8 cellular contexts compared by ENCODE assay signal in the genomic region with DNA sequence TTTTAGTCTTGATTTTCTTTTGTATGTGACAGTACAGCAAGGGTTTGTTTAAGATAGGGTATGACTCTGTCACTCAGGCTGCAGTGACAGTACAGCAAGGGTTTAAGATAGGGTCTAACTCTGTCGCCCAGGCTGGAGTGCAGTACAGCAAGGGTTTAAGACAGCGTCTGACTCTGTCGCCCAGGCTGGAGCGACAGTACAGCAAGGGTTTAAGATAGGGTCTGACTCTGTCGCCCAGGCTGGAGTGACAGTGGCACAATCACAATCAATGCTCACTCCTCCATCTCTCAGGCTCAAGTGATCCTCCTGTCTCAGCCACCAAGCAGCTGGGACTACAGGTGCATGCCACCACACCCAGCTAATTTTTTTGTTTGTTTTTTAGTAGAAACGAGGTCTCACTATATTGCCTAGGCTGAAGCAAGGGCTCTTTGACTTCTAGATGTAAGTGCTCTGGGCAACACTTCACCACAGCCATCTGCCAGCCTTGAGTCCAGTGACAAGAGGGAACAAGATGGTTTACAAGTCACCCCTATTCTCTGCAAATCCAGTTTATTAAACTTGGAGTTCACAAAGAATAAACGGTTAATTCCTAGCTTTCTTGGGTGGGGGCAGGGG. TPM values are rescaled to one million over a fixed set of nuclear protein-coding genes. Genes with fewer than 3 reads are reported as not detected.
DNase-seq lines count a peak whose midpoint lies in the region; ATAC-seq, FAIRE-seq and TF ChIP-seq lines count a peak whose summit lies in the region.

No MANE protein-coding gene starts in this region.

- no peak for ATAC-seq in HG03521 (IDR thresholded peaks at IDR 0.05; ENCODE audit: unreplicated experiment)

- no peak for TF ChIP-seq EP300 in sigmoid colon (IDR thresholded peaks at IDR 0.05)

- H3K9me3 ChIP-seq in OCI-LY3 (ENCODE audit: insufficient read depth, low read length) (no peaks in the 10 kb centered on the region), sigmoid colon (no peaks in the 10 kb centered on the region)

- no peak for DNase-seq in GM12891 (ENCODE audit: insufficient read length, low spot score)
- DNase-seq in epithelial cell of proximal tubule (ENCODE audit: low read depth) = no peak
- DNase-seq in sigmoid colon = no peak
- DNase-seq in stimulated activated CD4-positive, alpha-beta T cell treated with anti-CD3 and anti-CD28 coated beads, Interleukin-1b, Interleukin-23, amount 100 ng/mL, for 48 hours = no peak
- DNase-seq in GM19238 (ENCODE audit: insufficient read length, low spot score) = no peak
- no peak for DNase-seq in activated CD8-positive, alpha-beta memory T cell treated with anti-CD3 and anti-CD28 coated beads, Interleukin-2, amount 50 U/mL, for 4 hours

- TF ChIP-seq CTCF in OCI-LY3 (IDR thresholded peaks at IDR 0.05; ENCODE audit: low read depth, low read length) (no peak), epithelial cell of proximal tubule (conservative IDR thresholded peaks at IDR 0.05; ENCODE audit: low read depth, low read length) (no peak), sigmoid colon (IDR thresholded peaks at IDR 0.05) (no peak)

- H3K27me3 ChIP-seq in OCI-LY3 (ENCODE audit: low read depth, low read length) (peaks cover 19% of the 10 kb centered on the region), sigmoid colon (peaks cover 8 to 27% (median 10%) of the 10 kb centered on the region in 3 donors)

- TF ChIP-seq POLR2A in GM12891 (IDR thresholded peaks at IDR 0.05; ENCODE audit: low read depth, low read length) = no peak
- no peak for TF ChIP-seq POLR2A in sigmoid colon (IDR thresholded peaks at IDR 0.05)

- no peaks in the 10 kb centered on the region for H3K79me2 ChIP-seq in OCI-LY3 (ENCODE audit: low read length)

- FAIRE-seq in GM12891 (lab: Jason Lieb, UNC) = peak; percentile 92

- H3K36me3 ChIP-seq in OCI-LY3 (replicated peaks; ENCODE audit: low read depth, low read length) (peaks cover 6% of the 10 kb centered on the region), sigmoid colon (no peaks in the 10 kb centered on the region)

- peak overlapping the region; percentile 53 for H3K9ac ChIP-seq in OCI-LY3 (ENCODE audit: low read length)

- H2AFZ ChIP-seq in OCI-LY3 (ENCODE audit: low read depth, low read length) = 0 out of 2 replicates have a peak overlapping the region, but pooled peaks have one; percentile 37

- peak overlapping the region; percentile 99 for H3K4me2 ChIP-seq in OCI-LY3 (ENCODE audit: low read length)

- no peaks in the 10 kb centered on the region for H4K20me1 ChIP-seq in OCI-LY3 (ENCODE audit: insufficient read depth, low read length)

- H3K4me1 ChIP-seq in OCI-LY3 (ENCODE audit: low read length) (peaks cover 8% of the 10 kb centered on the region), sigmoid colon (peaks cover 0 to 25% (median 23%) of the 10 kb centered on the region in 4 donors)

- intact Hi-C loops in sigmoid colon (cut with DNase I) = loop anchor here (1.0 kb wide), 1 partner anchor 36 kb away; no protein-coding TSS in a partner anchor

- H3K27ac ChIP-seq in OCI-LY3 (ENCODE audit: low read length) (0 out of 2 replicates have a peak overlapping the region, but pooled peaks have one; percentile 11), sigmoid colon (peak overlapping the region; percentile 17 to 80 (median 62))

- H3K4me3 ChIP-seq in OCI-LY3 (ENCODE audit: low read length) = peak overlapping the region; percentile 82
- peak overlapping the region; percentile 74 for H3K4me3 ChIP-seq in epithelial cell of proximal tubule (ENCODE audit: low read depth, low read length)
- H3K4me3 ChIP-seq in sigmoid colon = peak overlapping the region in 3 of 4 donors; percentile 55 to 58 (median 58)

- WGBS in sigmoid colon, 2 donors = 8 to 24% methylated on average over 7 of the region's 7 CpGs

TF ChIP-seq in GM12891, 5 proteins besides CTCF, POLR2A, EP300 and RAD21:
- TF ChIP-seq SPI1 (IDR thresholded peaks at IDR 0.05; ENCODE audit: low read depth, low read length) (no peak), POU2F2 (IDR thresholded peaks at IDR 0.05; ENCODE audit: low read depth, low read length) (no peak), TAF1 (IDR thresholded peaks at IDR 0.05; ENCODE audit: low read depth, low read length) (no peak), POLR2AphosphoS5 (IDR thresholded peaks at IDR 0.05; ENCODE audit: low read depth, low read length) (no peak), PAX5 (IDR thresholded peaks at IDR 0.05; ENCODE audit: insufficient read depth, low read length, severe bottlenecking) (no peak)

RNA-seq across cellular contexts. Expression of gene SH2D5, which starts 1.0 kb away (rescaled TPM):
- 0.17 TPM for polyA plus RNA-seq in GM12891 (2012; ENCODE audit: low read depth, missing spikeins)
- total RNA-seq in epithelial cell of proximal tubule (15.2 and 23.8 TPM in 2 replicates), sigmoid colon (under 1 TPM in 3 of 4 donors, not detected in 1; 0.14 to 0.55 (median 0.36) TPM)
- polyA plus RNA-seq in sigmoid colon = under 1 TPM in 2 of 3 donors, not detected in 1; under 0.01 to 0.09 TPM

RNA-seq across cellular contexts. Expression of gene KIF17, which starts 15.7 kb away (rescaled TPM):
- polyA plus RNA-seq in GM12891 (2012; ENCODE audit: low read depth, missing spikeins) = 0.06 TPM
- total RNA-seq in epithelial cell of proximal tubule = 1.8 and 3.3 TPM in 2 replicates
- 1 to 10 TPM in 3 of 4 donors, under 1 TPM in 1; 0.54 to 2.2 (median 1.5) TPM for total RNA-seq in sigmoid colon
- polyA plus RNA-seq in sigmoid colon = 1 to 10 TPM in 2 of 3 donors, under 1 TPM in 1; 0.69 to 2.4 (median 1.3) TPM

RNA-seq across cellular contexts. Expression of gene HP1BP3, which starts 53.6 kb away (rescaled TPM):
- 84.8 TPM for polyA plus RNA-seq in GM12891 (2012; ENCODE audit: low read depth, missing spikeins)
- total RNA-seq in epithelial cell of proximal tubule (120 and 142 TPM in 2 replicates), sigmoid colon (100 to 1,000 TPM; 158 to 269 (median 200) TPM)
- polyA plus RNA-seq in sigmoid colon = 100 to 1,000 TPM in 1 of 3 donors, 10 to 100 TPM in 2; 54.6 to 117 (median 91.3) TPM

Comparison
In these comparisons a context has a peak if more than half of its experiments do, and no peak if none do; other contexts are left out.
1. RNA of gene SH2D5, which starts 1.0 kb away (total RNA-seq): 15.2 to 23.8 TPM in epithelial cell of proximal tubule; 0.14 to 0.55 TPM in sigmoid colon; every median in the first group is over 10 times any median in the second.
2. Peak in every context shown above with its lines, with median percentiles within 50 percentile points of each other: H3K4me3 ChIP-seq.